18 cellular contexts compared by ENCODE assay signal in the genomic region with DNA sequence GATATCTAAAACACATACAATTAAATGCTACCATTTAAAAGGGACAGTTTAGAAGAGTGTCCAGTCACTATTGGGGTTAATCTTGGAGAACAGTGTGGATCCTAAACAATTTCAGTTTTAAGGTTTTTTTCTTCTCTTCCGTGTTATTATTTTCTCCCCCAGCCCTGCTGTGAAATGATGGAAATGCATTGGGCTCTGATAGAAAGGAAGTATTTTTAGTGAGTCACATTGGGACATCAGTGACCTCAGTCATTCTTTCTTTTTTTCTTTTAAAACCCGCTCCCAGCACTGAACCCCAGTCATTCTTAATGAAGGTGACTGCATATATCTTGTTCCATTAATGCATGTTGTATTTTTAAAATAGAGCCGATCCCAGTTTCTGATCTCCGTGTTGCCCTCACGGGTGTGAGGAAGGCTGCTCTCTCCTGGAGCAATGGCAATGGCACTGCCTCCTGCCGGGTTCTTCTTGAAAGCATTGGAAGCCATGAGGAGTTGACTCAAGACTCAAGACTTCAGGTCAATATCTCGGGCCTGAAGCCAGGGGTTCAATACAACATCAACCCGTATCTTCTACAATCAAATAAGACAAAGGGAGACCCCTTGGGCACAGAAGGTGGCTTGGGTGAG.
DNase-seq lines count a peak whose midpoint lies in the region; ATAC-seq and TF ChIP-seq lines count a peak whose summit lies in the region.
"Had no signal": no experiment of that assay in that cellular context is flagged by ENCODE, and none has a peak within 500 bp of the region (broad histone marks: within the 10 kb centered on the region; RNA-seq: fewer than 3 reads in every experiment).

No MANE protein-coding gene starts in this region.

- H3K4me1 ChIP-seq in BLaER1 treated with 17β-estradiol and CSF1 and Interleukin-3, amounts not matched to agents 10 nM and 100 nM = peaks cover 4 to 52% (median 49%) of the 10 kb centered on the region in 10 experiments; a peak in 19 of 20 replicates
- H3K4me1 ChIP-seq in OCI-LY7 (ENCODE audit: insufficient read depth, low read length, poor library complexity, severe bottlenecking) = peaks cover 12% of the 10 kb centered on the region
- H3K4me1 ChIP-seq: Peyer's patch, SJSA1 had no signal

- H3K27ac ChIP-seq in BLaER1 treated with 17β-estradiol and CSF1 and Interleukin-3, amounts not matched to agents 10 nM and 100 nM = no peak overlapping the region
- H3K27ac ChIP-seq in OCI-LY7 (ENCODE audit: low read depth, low read length, poor library complexity, severe bottlenecking) = no peak overlapping the region
- H3K27ac ChIP-seq: HL-60, KMS-11, Peyer's patch, SJSA1 had no signal

- H3K9me3 ChIP-seq in BLaER1 treated with 17β-estradiol and CSF1 and Interleukin-3, amounts not matched to agents 10 nM and 100 nM (replicated peaks in 1 of 11) = peaks cover 0 to 15% (median 0%) of the 10 kb centered on the region in 11 experiments; a peak in 5 of 22 replicates
- no peaks in the 10 kb centered on the region for H3K9me3 ChIP-seq in OCI-LY7 (ENCODE audit: low read length)
- H3K9me3 ChIP-seq: Peyer's patch, SJSA1 had no signal

- peaks cover 12 to 23% of the 10 kb centered on the region in 2 donors for H3K36me3 Mint-ChIP-seq in naive B cell

- no TSS peak for BruUV-seq in OCI-LY7 (replicated peaks; lab: Mats Ljungman, UMichigan)

- H3K36me3 ChIP-seq in BLaER1 treated with 17β-estradiol and CSF1 and Interleukin-3, amounts not matched to agents 10 nM and 100 nM = peaks cover 0 to 100% (median 69%) of the 10 kb centered on the region in 11 experiments; a peak in 20 of 22 replicates
- peaks cover 45% of the 10 kb centered on the region for H3K36me3 ChIP-seq in OCI-LY7 (ENCODE audit: insufficient read depth, low read length)

- peak overlapping the region in 8 of 11 experiments; percentile 21 to 66 (median 56); a peak in 13 of 22 replicates for H3K4me2 ChIP-seq in BLaER1 treated with 17β-estradiol and CSF1 and Interleukin-3, amounts not matched to agents 10 nM and 100 nM
- H3K4me2 ChIP-seq in OCI-LY7 (ENCODE audit: low read length) = 0 out of 2 replicates have a peak overlapping the region, but pooled peaks have one; percentile 17
- H3K4me2 ChIP-seq: KMS-11 had no signal

- in situ Hi-C loops in GM13976 (cut with MboI; ENCODE audit: low sequenced_read_pairs, unreplicated experiment) = no loop called here

- CTCF ChIA-PET in OCI-LY7 (lab: Charles Lee; ENCODE audit: unreplicated experiment) = no interaction called here

- no peaks in the 10 kb centered on the region for H3K79me2 ChIP-seq in OCI-LY7 (ENCODE audit: insufficient read depth, low read depth, low read length)

- no peaks in the 10 kb centered on the region for H3K27me3 ChIP-seq in BLaER1 treated with 17β-estradiol and CSF1 and Interleukin-3, amounts not matched to agents 10 nM and 100 nM
- H3K27me3 ChIP-seq: Peyer's patch, SJSA1 had no signal

- POLR2A ChIA-PET in OCI-LY7 (lab: Charles Lee) = interaction anchor here (0.7 to 0.9 kb wide), 2 partner anchors 183 to 696 kb away, joined by 3 to 4 read pairs; no protein-coding TSS in a partner anchor

- no peak overlapping the region for H2AFZ ChIP-seq in OCI-LY7 (ENCODE audit: low read length)

- peaks cover 27 to 35% (median 34%) of the 10 kb centered on the region in 3 donors for H3K4me1 Mint-ChIP-seq in naive B cell

- TF ChIP-seq CTCF in OCI-LY7 (conservative IDR thresholded peaks at IDR 0.05; ENCODE audit: low read length) (no peak), GM13976 (IDR thresholded peaks at IDR 0.05; ENCODE audit: borderline replicate concordance, control extremely low read depth, extremely low read depth, insufficient read depth, missing control alignments) (no peak)

- no peak for ATAC-seq in naive B cell (ENCODE audit: low read depth in 2 of 2)

- H3K27me3 Mint-ChIP-seq in naive B cell = no peaks in the 10 kb centered on the region

- H3K4me3 ChIP-seq in BLaER1 treated with 17β-estradiol and CSF1 and Interleukin-3, amounts not matched to agents 10 nM and 100 nM = no peak overlapping the region
- no peak overlapping the region for H3K4me3 ChIP-seq in OCI-LY7 (ENCODE audit: low read depth, low read length, poor library complexity, severe bottlenecking)
- H3K4me3 ChIP-seq: Peyer's patch, SJSA1 had no signal

- no peaks in the 10 kb centered on the region for H3K9me2 ChIP-seq in OCI-LY7 (ENCODE audit: insufficient read depth, low read length)

- no peaks in the 10 kb centered on the region for H3K9me3 Mint-ChIP-seq in naive B cell

- no peak overlapping the region for H3K9ac ChIP-seq in BLaER1 treated with 17β-estradiol and CSF1 and Interleukin-3, amounts not matched to agents 10 nM and 100 nM
- H3K9ac ChIP-seq: KMS-11 had no signal

- H4K20me1 ChIP-seq in BLaER1 treated with 17β-estradiol and CSF1 and Interleukin-3, amounts not matched to agents 10 nM and 100 nM = peaks cover 0 to 100% (median 0%) of the 10 kb centered on the region in 11 experiments; a peak in 8 of 22 replicates
- H4K20me1 ChIP-seq in OCI-LY7 (ENCODE audit: insufficient read depth, low read length) = no peaks in the 10 kb centered on the region

- intact Hi-C loops in OCI-LY7 (cut with micrococcal nuclease; ENCODE audit: unreplicated experiment) = no loop called here

- peak overlapping the region in 5 of 6 donors; percentile 69 to 89 (median 80) for H3K27ac Mint-ChIP-seq in naive B cell

- no peak overlapping the region for H3K4me3 Mint-ChIP-seq in naive B cell

- DNase-seq in OCI-LY7 (ENCODE audit: low spot score) (no peak), dermis blood vessel endothelial cell (peak; percentile 22), naive B cell (no peak), NCI-H2171 (lab: John Stamatoyannopoulos, UW) (no peak), GM13976 (ENCODE audit: low spot score) (no peak), NCI-H146 treated with DMSO at 0.1 percent for 48 hours (lab: John Stamatoyannopoulos, UW; ENCODE audit: unreplicated experiment) (no peak)
- DNase-seq: C1 segment of cervical spinal cord, DMS79, H7, NCI-H1417 treated with DMSO at 0.1 percent for 48 hours, NCI-H1930, NCI-H345, NCI-H524 treated with DMSO at 0.1 percent for 48 hours, Peyer's patch had no signal
